In genomic region chr18:55261253-55261652, GRCh38 we compare ENCODE assay signal across 30 cellular contexts.
"Had no signal": no experiment of that assay in that cellular context is flagged by ENCODE, and none has a peak within 500 bp of the region (broad histone marks: within the 10 kb centered on the region; RNA-seq: fewer than 3 reads in every experiment).

No MANE protein-coding gene starts in this region.

- FAIRE-seq: endothelial cell of umbilical vein, small intestine had no signal

- H3K27me3 ChIP-seq: esophagus squamous epithelium, heart right ventricle, ovary, right lobe of liver, stomach, thyroid gland, vagina had no signal

- H3K27ac ChIP-seq: coronary artery, esophagus squamous epithelium, lower lobe of right lung, ovary, right lobe of liver, stomach, thyroid gland, vagina had no signal

- ATAC-seq: heart right ventricle; left colon; left ventricle myocardium superior; lower lobe of right lung; natural killer cell; stimulated activated effector memory CD8-positive, alpha-beta T cell treated with anti-CD3 and anti-CD28 coated beads, Interleukin-12 subunit alpha, Interleukin-12 subunit beta, amount 100 ng/mL, for 72 hours had no signal

- H3K4me3 ChIP-seq: coronary artery, esophagus squamous epithelium, heart right ventricle, lower lobe of right lung, ovary, right lobe of liver, stomach, thyroid gland, vagina had no signal

- DNase-seq: dermis blood vessel endothelial cell; effector memory CD4-positive, alpha-beta T cell; erythroblast; esophagus squamous epithelium; foreskin melanocyte; glutamatergic neuron; heart right ventricle; hypothalamus; immature natural killer cell; islet precursor cell; kidney glomerular epithelial cell; left colon; left ventricle myocardium superior; lower lobe of right lung; natural killer cell; occipital lobe; ovary; posterior cingulate gyrus; retina; right lobe of liver; small intestine; stimulated activated CD4-positive, alpha-beta T cell treated with anti-CD3 and anti-CD28 coated beads, Interleukin-2, amount 100 ng/mL, for 24 hours; stimulated activated CD4-positive, alpha-beta T cell treated with anti-CD3 and anti-CD28 coated beads, Interleukin-4, amount 100 ng/mL, for 24 hours; stimulated activated naive CD4-positive, alpha-beta T cell treated with Interleukin-2 at 50 U/mL for 16 hours; stomach; thyroid gland had no signal

- H3K36me3 ChIP-seq: ovary, right lobe of liver had no signal

- H3K4me1 ChIP-seq: right lobe of liver had no signal

- H3K9me3 ChIP-seq: esophagus squamous epithelium, heart right ventricle, lower lobe of right lung, ovary, right lobe of liver, stomach, thyroid gland, vagina had no signal
